20 cellular contexts compared by ENCODE assay signal in the genomic region with DNA sequence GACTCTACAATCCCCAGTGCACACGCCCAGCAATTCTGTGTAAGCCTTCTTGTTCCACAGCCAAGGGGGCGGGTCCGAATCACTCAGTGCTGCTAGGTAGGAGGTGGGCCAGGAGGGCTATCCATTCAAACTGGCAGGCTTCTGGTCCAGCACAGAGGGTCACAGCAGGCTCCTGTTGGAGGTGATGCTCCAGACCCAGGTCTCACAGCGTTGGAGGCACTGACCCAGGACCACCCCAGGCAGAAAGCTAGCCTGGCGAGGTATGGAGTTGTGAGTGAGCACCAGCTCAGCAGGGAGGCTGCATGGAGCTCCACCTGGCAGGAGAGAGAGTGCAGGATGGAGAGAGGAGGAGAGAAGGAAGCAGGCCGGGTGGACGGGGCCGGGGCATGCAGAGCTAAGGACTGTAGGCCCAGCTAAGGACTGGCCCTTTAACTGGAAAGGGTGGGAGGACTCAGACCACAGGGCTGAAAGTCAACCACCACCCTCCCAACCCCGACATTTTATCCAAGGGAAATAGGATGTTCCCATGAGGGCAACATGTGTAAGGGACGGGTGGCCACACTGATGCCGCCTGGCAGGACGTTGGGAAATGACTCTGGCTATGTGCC. TPM values are rescaled to one million over a fixed set of nuclear protein-coding genes. Genes with fewer than 3 reads are reported as not detected.
DNase-seq lines count a peak whose midpoint lies in the region; ATAC-seq, FAIRE-seq and TF ChIP-seq lines count a peak whose summit lies in the region.
"Had no signal": no experiment of that assay in that cellular context is flagged by ENCODE, and none has a peak within 500 bp of the region (broad histone marks: within the 10 kb centered on the region; RNA-seq: fewer than 3 reads in every experiment).

No MANE protein-coding gene starts in this region.

- 24% methylated on average over 12 of the region's 12 CpGs for WGBS in K562 (ENCODE audit: insufficient coverage, low coverage, missing lambda C conversion rate)
- WGBS in endodermal cell (ENCODE audit: insufficient coverage in 1 of 2, insufficient read length in 1 of 2), 2 experiments = 92 to 94% methylated on average over 10 to 12 of the region's 12 CpGs

- no peak overlapping the region for H3K4me3 ChIP-seq in K562
- H3K4me3 ChIP-seq in parathyroid adenoma (ENCODE audit: low read depth, low read length) = no peak overlapping the region
- H3K4me3 ChIP-seq in endodermal cell (ENCODE audit: low read length) = no peak overlapping the region
- H3K4me3 ChIP-seq: GM23338, MG63, Peyer's patch had no signal

- DNase-seq in K562 (ENCODE audit: extremely low read depth in 1 of 4, low spot score in 3 of 4) (peak in 1 of 4 experiments; percentile 34), islet precursor cell (peak; percentile 51), NK-92 (lab: John Stamatoyannopoulos, UW; ENCODE audit: unreplicated experiment) (no peak), endodermal cell (no peak), cardiac septum (ENCODE audit: low spot score) (no peak), mesenteric fat pad (ENCODE audit: low spot score) (no peak)
- DNase-seq: C1 segment of cervical spinal cord; CD4-positive, alpha-beta memory T cell; COR-L47; HCEC 1CT; KG1; MG63; NCI-H2029 treated with DMSO at 0.1 percent for 48 hours; NCI-H2227 treated with DMSO at 0.1 percent for 48 hours; NCI-H526 treated with DMSO at 0.1 percent for 48 hours; Peyer's patch had no signal

- POLR2A ChIA-PET in K562 (lab: Yijun Ruan, JAX) = interaction anchor here (0.9 to 1.2 kb wide), 3 partner anchors 13 to 550 kb away, joined by 3 to 5 read pairs (median 3); no protein-coding TSS in a partner anchor

- FAIRE-seq in K562 (lab: Jason Lieb, UNC) = no peak
- FAIRE-seq: G401.6 had no signal

- H3K27ac ChIP-seq in K562 (ENCODE audit: extremely low read depth, low read depth, low read length) = no peak overlapping the region
- peak overlapping the region; percentile 32 for H3K27ac ChIP-seq in parathyroid adenoma
- no peak overlapping the region for H3K27ac ChIP-seq in endodermal cell (ENCODE audit: low read depth, low read length)
- H3K27ac ChIP-seq: Peyer's patch had no signal

- H3K27me3 Mint-ChIP-seq in endodermal cell (ENCODE audit: insufficient read depth) = no peaks in the 10 kb centered on the region

- no TSS peak for BruUV-seq in K562 (replicated peaks; lab: Mats Ljungman, UMichigan)

- no peak for TF ChIP-seq EP300 in K562 (IDR thresholded peaks at IDR 0.05; ENCODE audit: low read length)

- H3K27ac Mint-ChIP-seq in endodermal cell = no peak overlapping the region
- H3K27ac Mint-ChIP-seq: CD4-positive, alpha-beta memory T cell; GM23338 had no signal

- H3K27me3 ChIP-seq in K562 (ENCODE audit: control insufficient read depth in 2 of 2, insufficient read depth in 2 of 2, low read length in 2 of 2) (peaks cover 9 to 43% of the 10 kb centered on the region in 2 experiments; a peak in 4 of 5 replicates), parathyroid adenoma (ENCODE audit: control insufficient read depth, insufficient read depth, low read length) (no peaks in the 10 kb centered on the region), endodermal cell (ENCODE audit: control insufficient read depth, insufficient read depth, low read length, poor library complexity, severe bottlenecking) (no peaks in the 10 kb centered on the region)
- H3K27me3 ChIP-seq: MG63, Peyer's patch had no signal

- H3K9me3 ChIP-seq in K562 (replicated peaks; ENCODE audit: control insufficient read depth, insufficient read depth, low read depth, low read length) (no peaks in the 10 kb centered on the region), parathyroid adenoma (ENCODE audit: control insufficient read depth, low read length) (no peaks in the 10 kb centered on the region), endodermal cell (ENCODE audit: control insufficient read depth, low read length) (no peaks in the 10 kb centered on the region)
- H3K9me3 ChIP-seq: MG63, Peyer's patch, SK-N-SH had no signal

- peaks cover 47% of the 10 kb centered on the region for H3K36me3 Mint-ChIP-seq in endodermal cell (ENCODE audit: low read depth)
- H3K36me3 Mint-ChIP-seq: CD4-positive, alpha-beta memory T cell had no signal

- peak; percentile 43 for ATAC-seq in K562
- ATAC-seq: GM23338 had no signal

- in situ Hi-C loops in K562 (cut with MboI) = loop anchor here (10.0 kb wide), 1 partner anchor 487 kb away; no protein-coding TSS in a partner anchor

- intact Hi-C loops in K562 (cut with micrococcal nuclease) (loop anchor here (10.0 kb wide), 2 partner anchors 127 to 337 kb away; partner anchors contain the start of gene SFT2D2), cardiac septum (cut with DNase I) (no loop called here)

- H3K4me3 Mint-ChIP-seq in endodermal cell = no peak overlapping the region
- H3K4me3 Mint-ChIP-seq: CD4-positive, alpha-beta memory T cell; GM23338 had no signal

- no peak for TF ChIP-seq RAD21 in K562 (CRISPR knock-in tag; conservative IDR thresholded peaks at IDR 0.05 in 1 of 2, IDR thresholded peaks at IDR 0.05 in 1 of 2)

- H3K4me1 Mint-ChIP-seq in endodermal cell = no peaks in the 10 kb centered on the region
- H3K4me1 Mint-ChIP-seq: GM23338 had no signal

- TF ChIP-seq CTCF in K562 (IDR thresholded peaks at IDR 0.05 in 2 of 3, conservative IDR thresholded peaks at IDR 0.05 in 1 of 3; ENCODE audit: insufficient read depth in 2 of 3, low read depth in 1 of 3, low read length in 3 of 3) (no peak), parathyroid adenoma (IDR thresholded peaks at IDR 0.05) (no peak), endodermal cell (conservative IDR thresholded peaks at IDR 0.05) (no peak)

- H3K9me3 Mint-ChIP-seq in endodermal cell = no peaks in the 10 kb centered on the region
- H3K9me3 Mint-ChIP-seq: CD4-positive, alpha-beta memory T cell; GM23338 had no signal

- H3K4me1 ChIP-seq in K562 (replicated peaks in 1 of 2; ENCODE audit: control insufficient read depth in 2 of 2, insufficient read depth in 2 of 2, low read length in 2 of 2) (no peaks in the 10 kb centered on the region; a peak in 1 of 5 replicates), parathyroid adenoma (peaks cover 3% of the 10 kb centered on the region), endodermal cell (ENCODE audit: control insufficient read depth, insufficient read depth, low read length) (peaks cover 4% of the 10 kb centered on the region)
- H3K4me1 ChIP-seq: Peyer's patch had no signal

- H3K9ac ChIP-seq in K562 (ENCODE audit: insufficient read depth in 1 of 2, low read depth in 2 of 2, low read length in 2 of 2) (peak overlapping the region in 1 of 2 experiments; percentile 31; a peak in 2 of 4 replicates), parathyroid adenoma (no peak overlapping the region), endodermal cell (ENCODE audit: extremely low read depth, low read length, poor library complexity, severe bottlenecking) (no peak overlapping the region)
- H3K9ac ChIP-seq: SK-N-SH had no signal

- CTCF ChIA-PET in K562 (lab: Yijun Ruan, JAX; ENCODE audit: low intra/inter-chr PET ratio) = no interaction called here

- no peak overlapping the region for H2AFZ ChIP-seq in K562 (ENCODE audit: low read depth, low read length)
- peak overlapping the region; percentile 66 for H2AFZ ChIP-seq in parathyroid adenoma
- H2AFZ ChIP-seq: GM23338 had no signal

- no peaks in the 10 kb centered on the region for H3K79me2 ChIP-seq in K562 (ENCODE audit: control insufficient read depth, insufficient read depth, low read length)
- H3K79me2 ChIP-seq in parathyroid adenoma = no peaks in the 10 kb centered on the region

- H3K9me1 ChIP-seq in K562 (ENCODE audit: control insufficient read depth, insufficient read depth, low read length) = no peaks in the 10 kb centered on the region

- no peak overlapping the region for H3K4me2 ChIP-seq in K562 (ENCODE audit: insufficient read depth, low read length)
- peak overlapping the region; percentile 40 for H3K4me2 ChIP-seq in parathyroid adenoma (ENCODE audit: low read length)
- H3K4me2 ChIP-seq: GM23338, SK-N-SH had no signal

- H3K36me3 ChIP-seq in K562 (ENCODE audit: control insufficient read depth, insufficient read depth, low read length) = no peaks in the 10 kb centered on the region
- no peaks in the 10 kb centered on the region for H3K36me3 ChIP-seq in parathyroid adenoma (ENCODE audit: control insufficient read depth, insufficient read depth, low read length)
- peaks cover 79% of the 10 kb centered on the region for H3K36me3 ChIP-seq in endodermal cell (ENCODE audit: control insufficient read depth, insufficient read depth, low read length)
- H3K36me3 ChIP-seq: MG63, Peyer's patch had no signal

- TF ChIP-seq POLR2A in K562 (conservative IDR thresholded peaks at IDR 0.05) = no peak

- no peaks in the 10 kb centered on the region for H4K20me1 ChIP-seq in K562 (replicated peaks; ENCODE audit: control insufficient read depth, insufficient read depth, low read length)

TF ChIP-seq in K562, 482 proteins besides CTCF, POLR2A, EP300 and RAD21 (continues in another document):
- TF ChIP-seq CREB1 (IDR thresholded peaks at IDR 0.05) (no peak), CREB1 (CRISPR knock-in tag; IDR thresholded peaks at IDR 0.05) (no peak), FOXJ3 (CRISPR knock-in tag; IDR thresholded peaks at IDR 0.05) (no peak)

RNA-seq across cellular contexts. Expression of gene GPR161, which starts 38.7 kb away (rescaled TPM):
- 1.4 and 3.6 TPM in 2 replicates for total RNA-seq in K562 (2011; cell fraction: chromatin; rRNA removed; ENCODE audit: low replicate concordance)
- 2.6 and 3.8 TPM in 2 replicates for total RNA-seq in K562 (2011; cell fraction: nucleolus; rRNA removed)
- total RNA-seq in K562 (2011; cell fraction: nucleoplasm; rRNA removed) = 2.3 and 2.6 TPM in 2 replicates
- 0.45 and 1.1 TPM in 2 replicates for total RNA-seq in K562 (2014; rRNA removed)
- 0.64 and 0.76 TPM in 2 replicates for total RNA-seq in K562 (2014; rRNA removed; fragmentation: Illumina TruSeq; extraction: Trizol)
- 0.68 and 1.0 TPM in 2 replicates for total RNA-seq in K562 (2015; rRNA removed; fragmentation: Illumina TruSeq; extraction: Trizol)
- total RNA-seq in K562 (2021) = 1.2 and 1.6 TPM in 2 replicates
- polyA plus RNA-seq in K562 (2011; rRNA removed) = 2.4 and 3.2 TPM in 2 replicates
- polyA plus RNA-seq in K562 (2011; cell fraction: cytosol; rRNA removed) = 3.1 and 3.3 TPM in 2 replicates
- polyA plus RNA-seq in K562 (2011; cell fraction: nucleus; rRNA removed) = 3.5 and 3.9 TPM in 2 replicates
- 1.5 and 1.9 TPM in 2 replicates for polyA plus RNA-seq in K562 (2012)
- 0.95 and 1.3 TPM in 2 replicates for polyA plus RNA-seq in K562 (2014; fragmentation: Illumina TruSeq; extraction: Trizol)
- under 1 TPM; 0.15 to 0.18 TPM for polyA plus RNA-seq in K562 (2014; fragmentation: Nextera tagmentation; extraction: Ambion mirVana)
- polyA plus RNA-seq in K562 (2014; rRNA removed) = 0.73 and 1.1 TPM in 2 replicates
- 5.4 and 5.5 TPM in 2 replicates for polyA minus RNA-seq in K562 (2011; rRNA and poly(A)+ RNA removed)
- 2.8 TPM in 2 replicates for polyA minus RNA-seq in K562 (2011; cell fraction: cytosol; rRNA and poly(A)+ RNA removed)
- polyA minus RNA-seq in K562 (2011; cell fraction: nucleus; rRNA and poly(A)+ RNA removed) = 2.3 and 2.8 TPM in 2 replicates
- 10 to 100 TPM; 24.0 to 26.6 TPM for total RNA-seq in endodermal cell
- polyA plus RNA-seq in endodermal cell (2013, experiment 1 of 2) = 28.9 TPM
- 26.6 TPM for polyA plus RNA-seq in endodermal cell (2013, experiment 2 of 2)
- 3.0 TPM for total RNA-seq in cardiac septum
- total RNA-seq in mesenteric fat pad = 6.2 TPM
